12 cellular contexts compared by ENCODE assay signal in the genomic region with DNA sequence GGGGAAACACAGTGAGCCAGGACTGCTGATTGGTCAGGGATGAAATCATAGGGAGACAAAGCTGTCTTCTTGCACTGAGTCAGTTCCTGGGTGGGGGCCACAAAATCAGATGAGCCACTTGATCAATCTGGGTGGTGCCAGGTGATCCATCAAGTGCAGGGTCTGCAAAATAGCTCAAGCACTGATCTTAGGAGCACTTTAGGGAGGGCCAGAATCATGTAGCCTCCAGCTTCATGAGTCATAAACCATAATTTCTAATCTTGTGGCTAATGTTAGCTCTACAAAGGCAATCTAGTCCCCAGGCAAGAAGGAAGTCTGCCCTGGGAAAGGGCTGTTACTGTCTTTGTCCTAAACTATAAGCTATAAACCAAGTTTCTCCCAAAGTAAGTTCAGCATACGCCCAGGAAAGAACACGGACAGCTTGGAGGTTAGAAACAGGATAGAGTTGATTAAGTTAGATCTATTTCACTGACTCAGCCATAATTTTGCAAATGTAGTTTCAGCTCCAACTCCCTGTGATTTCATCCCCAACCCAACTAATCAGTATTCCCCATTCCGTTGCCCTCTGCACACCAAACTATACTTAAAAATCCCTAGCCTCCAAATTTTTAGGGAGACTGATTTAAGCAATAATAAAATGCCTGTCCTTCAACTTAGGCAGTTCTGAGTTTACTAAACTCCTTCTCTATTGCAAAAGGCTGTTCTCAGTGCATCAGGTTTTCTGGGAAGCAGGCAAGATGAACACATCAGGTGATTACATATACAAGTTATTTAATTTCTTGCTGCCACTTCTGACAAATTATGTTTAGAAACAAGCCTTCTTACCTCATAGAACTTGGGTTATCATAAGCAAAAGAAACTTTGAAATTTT.
A peak's percentile ranks its signal among the peaks of the same experiment; 100 is the strongest.
DNase-seq lines count a peak whose midpoint lies in the region; TF ChIP-seq lines count a peak whose summit lies in the region.
"Had no signal": no experiment of that assay in that cellular context is flagged by ENCODE, and none has a peak within 500 bp of the region (broad histone marks: within the 10 kb centered on the region; RNA-seq: fewer than 3 reads in every experiment).

No MANE protein-coding gene starts in this region.

- H3K27me3 ChIP-seq in HUES48 (ENCODE audit: control insufficient read depth, insufficient read depth, low read length), result no peaks in the 10 kb centered on the region
- no peaks in the 10 kb centered on the region for H3K27me3 ChIP-seq in stomach

- WGBS in stomach, 5 donors, result 60 to 83% (median 71%) methylated on average over 3 of the region's 3 CpGs

- TF ChIP-seq POLR2A in stomach (IDR thresholded peaks at IDR 0.05), result no peak

- no peak for TF ChIP-seq CTCF in stomach (IDR thresholded peaks at IDR 0.05)

- intact Hi-C loops in stomach (cut with DNase I; ENCODE audit: low total_unique reads), result no loop called here

- H3K9me3 ChIP-seq in HUES48 (ENCODE audit: control insufficient read depth, insufficient read depth, low read length), result no peaks in the 10 kb centered on the region
- H3K9me3 ChIP-seq in stomach, result no peaks in the 10 kb centered on the region
- H3K9me3 ChIP-seq: thoracic aorta had no signal

- H3K4me1 ChIP-seq in HUES48 (ENCODE audit: control insufficient read depth, insufficient read depth, low read length) (peaks cover 45% of the 10 kb centered on the region), stomach (peaks cover 10 to 40% (median 20%) of the 10 kb centered on the region in 4 donors)

- no peaks in the 10 kb centered on the region for H3K36me3 ChIP-seq in HUES48 (ENCODE audit: control insufficient read depth, insufficient read depth, low read length)
- H3K36me3 ChIP-seq in stomach, result no peaks in the 10 kb centered on the region
- H3K36me3 ChIP-seq: thoracic aorta, WERI-Rb-1 had no signal

- H3K9ac ChIP-seq in HUES48 (ENCODE audit: low read depth, low read length), result peak overlapping the region; percentile 16; the same call in 1 of the 2 replicates

- DNase-seq in T1000 (lab: John Stamatoyannopoulos, UW), result peak; percentile 69
- peak; percentile 48 for DNase-seq in glomerular visceral epithelial cell (ENCODE audit: extremely low spot score)
- DNase-seq in stomach, result no peak
- DNase-seq in GM19240 (ENCODE audit: insufficient read length, low spot score), result no peak
- DNase-seq in dermis blood vessel endothelial cell, result no peak
- DNase-seq in COLO829 (ENCODE audit: low spot score), result no peak
- no peak for DNase-seq in dedifferentiated amniotic fluid mesenchymal stem cell (ENCODE audit: extremely low spot score)
- DNase-seq: amygdala, NCI-H2227 treated with DMSO at 0.1 percent for 48 hours, WERI-Rb-1 had no signal

- H3K27ac ChIP-seq in HUES48 (ENCODE audit: low read depth, low read length), result peak overlapping the region; percentile 96
- H3K27ac ChIP-seq in stomach, result peak overlapping the region in 4 of 5 donors; percentile 18 to 73 (median 53)
- H3K27ac ChIP-seq: thoracic aorta, WERI-Rb-1 had no signal

- H3K4me3 ChIP-seq in HUES48 (ENCODE audit: low read depth, low read length) (no peak overlapping the region), stomach (no peak overlapping the region)
- H3K4me3 ChIP-seq: thoracic aorta had no signal

- TF ChIP-seq EP300 in stomach (IDR thresholded peaks at IDR 0.05), result no peak

Comparison
In these comparisons a context has a peak if more than half of its experiments do, and no peak if none do; other contexts are left out.
1. DNase-seq: peak in T1000 (single experiment) and glomerular visceral epithelial cell (single experiment); none in stomach (single experiment), GM19240 (single experiment), dermis blood vessel endothelial cell (single experiment), COLO829 (single experiment) and dedifferentiated amniotic fluid mesenchymal stem cell (single experiment).